ENCODE assay signal across 10 cellular contexts in the genomic region with DNA sequence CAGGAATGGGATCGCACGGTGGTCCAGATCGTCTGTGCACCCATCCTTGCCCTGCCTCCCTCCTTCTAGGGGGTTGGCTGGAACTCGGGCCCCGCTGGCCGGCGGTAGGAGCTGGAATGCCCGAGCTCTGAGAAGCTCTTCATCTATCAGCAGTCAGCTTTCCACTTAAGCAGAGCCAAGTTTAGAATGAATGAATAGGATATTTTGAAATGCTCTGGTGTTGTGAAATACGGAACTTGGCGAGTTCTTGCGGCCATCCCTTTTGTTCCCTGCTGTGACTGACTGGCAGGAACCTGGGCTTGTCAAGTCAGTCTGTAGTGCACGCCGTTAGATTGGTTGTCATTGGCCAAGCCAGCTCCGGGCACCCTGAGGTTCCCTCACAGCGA. TPM values are rescaled to one million over a fixed set of nuclear protein-coding genes. Genes with fewer than 3 reads are reported as not detected.
A peak's percentile ranks its signal among the peaks of the same experiment; 100 is the strongest.
DNase-seq lines count a peak whose midpoint lies in the region; ATAC-seq and TF ChIP-seq lines count a peak whose summit lies in the region.
"Had no signal": no experiment of that assay in that cellular context is flagged by ENCODE, and none has a peak within 500 bp of the region (broad histone marks: within the 10 kb centered on the region; RNA-seq: fewer than 3 reads in every experiment).

No MANE protein-coding gene starts in this region.

- peaks cover 68 to 84% of the 10 kb centered on the region in 2 donors for H3K4me1 Mint-ChIP-seq in natural killer cell
- H3K4me1 Mint-ChIP-seq in natural killer cell treated with Interleukin-12 subunit alpha and Interleukin-12 subunit beta and Interleukin-15 and Interleukin-18, amount 100 ng/mL, for 72 hours (ENCODE audit: low read depth in 2 of 2), result peaks cover 51 to 61% of the 10 kb centered on the region in 2 donors

- no peak for DNase-seq in natural killer cell
- DNase-seq in natural killer cell treated with Interleukin-12 subunit alpha and Interleukin-12 subunit beta and Interleukin-15 and Interleukin-18, amount 100 ng/mL, for 72 hours (ENCODE audit: low spot score), result no peak
- peak; percentile 94 for DNase-seq in epithelial cell of esophagus (ENCODE audit: low read depth)
- DNase-seq in myocyte (ENCODE audit: low read depth), result peak; percentile 39
- no peak for DNase-seq in LoVo (ENCODE audit: low spot score)
- no peak for DNase-seq in COR-L47 (lab: John Stamatoyannopoulos, UW)
- no peak for DNase-seq in NCI-H748 (lab: John Stamatoyannopoulos, UW; ENCODE audit: unreplicated experiment)
- DNase-seq: colonic mucosa had no signal

- H3K36me3 Mint-ChIP-seq in natural killer cell, result no peaks in the 10 kb centered on the region
- H3K36me3 Mint-ChIP-seq in natural killer cell treated with Interleukin-12 subunit alpha and Interleukin-12 subunit beta and Interleukin-15 and Interleukin-18, amount 100 ng/mL, for 72 hours, result no peaks in the 10 kb centered on the region

- ATAC-seq in natural killer cell, result no peak
- ATAC-seq in natural killer cell treated with Interleukin-12 subunit alpha and Interleukin-12 subunit beta and Interleukin-15 and Interleukin-18, amount 100 ng/mL, for 72 hours, result no peak
- ATAC-seq in GM19397 (IDR thresholded peaks at IDR 0.05; ENCODE audit: unreplicated experiment), result no peak

- H3K9me3 Mint-ChIP-seq in natural killer cell, result no peaks in the 10 kb centered on the region
- no peaks in the 10 kb centered on the region for H3K9me3 Mint-ChIP-seq in natural killer cell treated with Interleukin-12 subunit alpha and Interleukin-12 subunit beta and Interleukin-15 and Interleukin-18, amount 100 ng/mL, for 72 hours

- no peak overlapping the region for H3K4me3 Mint-ChIP-seq in natural killer cell
- no peak overlapping the region for H3K4me3 Mint-ChIP-seq in natural killer cell treated with Interleukin-12 subunit alpha and Interleukin-12 subunit beta and Interleukin-15 and Interleukin-18, amount 100 ng/mL, for 72 hours

- intact Hi-C loops in natural killer cell (cut with micrococcal nuclease), result no loop called here

- H3K27me3 Mint-ChIP-seq in natural killer cell (ENCODE audit: low read depth in 2 of 2), result no peaks in the 10 kb centered on the region
- H3K27me3 Mint-ChIP-seq in natural killer cell treated with Interleukin-12 subunit alpha and Interleukin-12 subunit beta and Interleukin-15 and Interleukin-18, amount 100 ng/mL, for 72 hours, result no peaks in the 10 kb centered on the region

- peak overlapping the region; percentile 5 to 20 for H3K27ac Mint-ChIP-seq in natural killer cell
- peak overlapping the region in 1 of 2 donors; percentile 41 for H3K27ac Mint-ChIP-seq in natural killer cell treated with Interleukin-12 subunit alpha and Interleukin-12 subunit beta and Interleukin-15 and Interleukin-18, amount 100 ng/mL, for 72 hours

- H3K4me3 ChIP-seq in epithelial cell of esophagus (ENCODE audit: low read length), result peak overlapping the region; percentile 24
- H3K4me3 ChIP-seq: colonic mucosa, ovary had no signal

- TF ChIP-seq CTCF in natural killer cell (IDR thresholded peaks at IDR 0.05) (no peak), epithelial cell of esophagus (IDR thresholded peaks at IDR 0.05; ENCODE audit: insufficient read depth, low read depth, low read length, missing control alignments) (no peak)

RNA-seq across cellular contexts. Expression of a gene that starts 33.3 kb away (rescaled TPM):
- 10 to 100 TPM; 51.6 to 59.7 (median 55.3) TPM for total RNA-seq in natural killer cell
- 10 to 100 TPM; 35.6 to 48.1 TPM for total RNA-seq in natural killer cell treated with Interleukin-12 subunit alpha and Interleukin-12 subunit beta and Interleukin-15 and Interleukin-18, amount 100 ng/mL, for 72 hours
- total RNA-seq in myocyte, result 20.2 and 25.2 TPM in 2 replicates
- polyA plus RNA-seq in myocyte (2012), result 12.2 TPM

Comparison
In these comparisons a context has a peak if more than half of its experiments do, and no peak if none do; other contexts are left out.
1. DNase-seq: peak in epithelial cell of esophagus (single experiment) and myocyte (single experiment); none in natural killer cell (single experiment), natural killer cell treated with Interleukin-12 subunit alpha and Interleukin-12 subunit beta and Interleukin-15 and Interleukin-18, amount 100 ng/mL, for 72 hours (single experiment), LoVo (single experiment), COR-L47 (single experiment) and NCI-H748 (single experiment).